In genomic region chr20:41367393-41367695, GRCh38 we compare ENCODE assay signal across 16 cellular contexts. TPM values are rescaled to one million over a fixed set of nuclear protein-coding genes. Genes with fewer than 3 reads are reported as not detected.
A peak's percentile ranks its signal among the peaks of the same experiment; 100 is the strongest.
DNase-seq lines count a peak whose midpoint lies in the region; ATAC-seq and TF ChIP-seq lines count a peak whose summit lies in the region.
"Had no signal": no experiment of that assay in that cellular context is flagged by ENCODE, and none has a peak within 500 bp of the region (broad histone marks: within the 10 kb centered on the region; RNA-seq: fewer than 3 reads in every experiment).

No MANE protein-coding gene starts in this region.

- H3K9me3 Mint-ChIP-seq in stimulated activated memory B cell treated with anti-CD40 and anti-IgM and Interleukin-4, amounts not matched to agents 10 μg/mL and 1 μg/mL and 100 μg/mL, for 72 hours = peaks cover 5% of the 10 kb centered on the region

- TF ChIP-seq EP300 in upper lobe of left lung (IDR thresholded peaks at IDR 0.05) = no peak

- no peaks in the 10 kb centered on the region for H3K36me3 ChIP-seq in cardiac muscle cell
- no peaks in the 10 kb centered on the region for H3K36me3 ChIP-seq in upper lobe of left lung
- H3K36me3 ChIP-seq: breast epithelium, sigmoid colon, upper lobe of right lung had no signal

- no peak for TF ChIP-seq POLR2A in upper lobe of left lung (IDR thresholded peaks at IDR 0.05)

- peaks cover 9% of the 10 kb centered on the region for H3K36me3 Mint-ChIP-seq in T-helper 17 cell (ENCODE audit: low read depth)
- H3K36me3 Mint-ChIP-seq in stimulated activated memory B cell treated with anti-CD40 and anti-IgM and Interleukin-4, amounts not matched to agents 10 μg/mL and 1 μg/mL and 100 μg/mL, for 72 hours = peaks cover 5% of the 10 kb centered on the region

- H3K27me3 ChIP-seq in cardiac muscle cell = peaks cover 39% of the 10 kb centered on the region
- H3K27me3 ChIP-seq in right cardiac atrium (ENCODE audit: control insufficient read depth, insufficient read depth) = no peaks in the 10 kb centered on the region
- peaks cover 0 to 26% (median 11%) of the 10 kb centered on the region in 4 donors for H3K27me3 ChIP-seq in upper lobe of left lung

- intact Hi-C loops in right cardiac atrium (cut with DNase I) = no loop called here

- peak overlapping the region; percentile 80 for H3K4me3 Mint-ChIP-seq in T-helper 17 cell
- peak overlapping the region; percentile 11 for H3K4me3 Mint-ChIP-seq in stimulated activated memory B cell treated with anti-CD40 and anti-IgM and Interleukin-4, amounts not matched to agents 10 μg/mL and 1 μg/mL and 100 μg/mL, for 72 hours

- peak overlapping the region; percentile 37 for H3K27ac Mint-ChIP-seq in T-helper 17 cell
- no peak overlapping the region for H3K27ac Mint-ChIP-seq in stimulated activated memory B cell treated with anti-CD40 and anti-IgM and Interleukin-4, amounts not matched to agents 10 μg/mL and 1 μg/mL and 100 μg/mL, for 72 hours

- WGBS in right cardiac atrium = 77% methylated on average over 13 of the region's 13 CpGs
- WGBS in upper lobe of left lung, 2 donors = 61 to 74% methylated on average over 8 to 13 of the region's 13 CpGs

- H3K27ac ChIP-seq in cardiac muscle cell (no peak overlapping the region), right cardiac atrium (ENCODE audit: low read length) (no peak overlapping the region), upper lobe of left lung (no peak overlapping the region)
- H3K27ac ChIP-seq: breast epithelium, sigmoid colon, upper lobe of right lung had no signal

- ATAC-seq in right cardiac atrium (no peak), T-helper 17 cell (no peak), upper lobe of left lung (ENCODE audit: low FRiP score in 2 of 2) (no peak), HG03159 (IDR thresholded peaks at IDR 0.05; ENCODE audit: unreplicated experiment) (no peak)
- ATAC-seq in stimulated activated memory B cell treated with anti-CD40 and anti-IgM and Interleukin-4, amounts not matched to agents 10 μg/mL and 1 μg/mL and 100 μg/mL, for 72 hours = no peak
- ATAC-seq: upper lobe of right lung had no signal

- H3K27me3 Mint-ChIP-seq in T-helper 17 cell = peaks cover 42% of the 10 kb centered on the region
- H3K27me3 Mint-ChIP-seq in stimulated activated memory B cell treated with anti-CD40 and anti-IgM and Interleukin-4, amounts not matched to agents 10 μg/mL and 1 μg/mL and 100 μg/mL, for 72 hours = peaks cover 67% of the 10 kb centered on the region

- H3K4me3 ChIP-seq in cardiac muscle cell = peak overlapping the region; percentile 38
- no peak overlapping the region for H3K4me3 ChIP-seq in right cardiac atrium (ENCODE audit: low read length)
- peak overlapping the region; percentile 43 for H3K4me3 ChIP-seq in iPS-11a (ENCODE audit: low read depth, low read length)
- no peak overlapping the region for H3K4me3 ChIP-seq in upper lobe of left lung
- H3K4me3 ChIP-seq: upper lobe of right lung had no signal

- no peaks in the 10 kb centered on the region for H3K9me3 ChIP-seq in cardiac muscle cell (ENCODE audit: low read depth)
- no peaks in the 10 kb centered on the region for H3K9me3 ChIP-seq in right cardiac atrium (ENCODE audit: control insufficient read depth, low read length)
- no peaks in the 10 kb centered on the region for H3K9me3 ChIP-seq in T-helper 17 cell (ENCODE audit: control insufficient read depth, low read length, poor library complexity, severe bottlenecking)
- H3K9me3 ChIP-seq in upper lobe of left lung = peaks cover 4 to 11% (median 9%) of the 10 kb centered on the region in 4 donors
- H3K9me3 ChIP-seq: sigmoid colon, upper lobe of right lung had no signal

- DNase-seq in cardiac muscle cell (ENCODE audit: low read depth in 1 of 2, low spot score in 1 of 2) (no peak), right cardiac atrium (no peak), T-helper 17 cell (no peak), upper lobe of left lung (no peak), NCI-H1048 (lab: John Stamatoyannopoulos, UW) (no peak)
- DNase-seq: activated effector memory CD4-positive, alpha-beta T cell treated with Interleukin-2 at 50 U/mL for 16 hours; DMS153; hippocampal formation; MV-4-11; sigmoid colon; upper lobe of right lung had no signal

- H3K4me1 ChIP-seq in cardiac muscle cell (ENCODE audit: low read depth) (no peaks in the 10 kb centered on the region), right cardiac atrium (ENCODE audit: control insufficient read depth, insufficient read depth, low read length) (no peaks in the 10 kb centered on the region), upper lobe of left lung (peaks cover 8 to 16% (median 10%) of the 10 kb centered on the region in 4 donors)
- H3K4me1 ChIP-seq: breast epithelium had no signal

- H3K4me1 Mint-ChIP-seq in T-helper 17 cell = peaks cover 4% of the 10 kb centered on the region
- H3K4me1 Mint-ChIP-seq in stimulated activated memory B cell treated with anti-CD40 and anti-IgM and Interleukin-4, amounts not matched to agents 10 μg/mL and 1 μg/mL and 100 μg/mL, for 72 hours = peaks cover 12% of the 10 kb centered on the region

- no peak for TF ChIP-seq CTCF in cardiac muscle cell (IDR thresholded peaks at IDR 0.05; ENCODE audit: low read depth, low read length)
- no peak for TF ChIP-seq CTCF in upper lobe of left lung (IDR thresholded peaks at IDR 0.05)

RNA-seq across cellular contexts. Expression of gene EMILIN3, which starts 0.7 kb away (rescaled TPM):
- total RNA-seq in cardiac muscle cell = 1.3 and 2.3 TPM in 2 replicates
- 0.45 and 0.54 TPM in 2 replicates for polyA plus RNA-seq in cardiac muscle cell
- total RNA-seq in right cardiac atrium = 1 to 10 TPM; 2.1 to 7.4 (median 5.5) TPM
- polyA plus RNA-seq in right cardiac atrium = 4.3 TPM
- not detected for total RNA-seq in T-helper 17 cell
- total RNA-seq in upper lobe of left lung = under 1 TPM in 4 of 6 donors, not detected in 2; 0.06 to 0.61 (median 0.16) TPM
- total RNA-seq: upper lobe of right lung had no signal

RNA-seq across cellular contexts. Expression of gene LPIN3, which starts 26.7 kb away (rescaled TPM):
- total RNA-seq in cardiac muscle cell (13.5 and 17.0 TPM in 2 replicates), right cardiac atrium (10 to 100 TPM in 3 of 4 donors, 1 to 10 TPM in 1; 9.3 to 14.8 (median 13.2) TPM), T-helper 17 cell (under 1 TPM; 0.16 to 0.67 TPM), upper lobe of left lung (10 to 100 TPM in 5 of 6 donors, 1 to 10 TPM in 1; 9.4 to 78.6 (median 14.2) TPM)
- polyA plus RNA-seq in cardiac muscle cell (9.5 and 11.2 TPM in 2 replicates), right cardiac atrium (18.2 TPM)
- polyA plus RNA-seq: neural cell had no signal

RNA-seq across cellular contexts. Expression of gene ZHX3, which starts 49.8 kb away (rescaled TPM):
- 5.8 TPM in 2 replicates for total RNA-seq in cardiac muscle cell
- polyA plus RNA-seq in cardiac muscle cell = 10.3 and 13.7 TPM in 2 replicates
- 10 to 100 TPM; 32.5 to 39.7 (median 35.6) TPM for total RNA-seq in right cardiac atrium
- 11.6 TPM for polyA plus RNA-seq in right cardiac atrium
- total RNA-seq in T-helper 17 cell = 1 to 10 TPM; 4.1 to 4.9 TPM
- 10 to 100 TPM; 30.4 to 57.5 (median 44.9) TPM for total RNA-seq in upper lobe of left lung

Comparison
In these comparisons a context has a peak if more than half of its experiments do, and no peak if none do; other contexts are left out.
1. H3K4me3 ChIP-seq: peak in cardiac muscle cell (single experiment) and iPS-11a (single experiment); none in right cardiac atrium (single experiment) and upper lobe of left lung (0 of 4).